In the genomic region with DNA sequence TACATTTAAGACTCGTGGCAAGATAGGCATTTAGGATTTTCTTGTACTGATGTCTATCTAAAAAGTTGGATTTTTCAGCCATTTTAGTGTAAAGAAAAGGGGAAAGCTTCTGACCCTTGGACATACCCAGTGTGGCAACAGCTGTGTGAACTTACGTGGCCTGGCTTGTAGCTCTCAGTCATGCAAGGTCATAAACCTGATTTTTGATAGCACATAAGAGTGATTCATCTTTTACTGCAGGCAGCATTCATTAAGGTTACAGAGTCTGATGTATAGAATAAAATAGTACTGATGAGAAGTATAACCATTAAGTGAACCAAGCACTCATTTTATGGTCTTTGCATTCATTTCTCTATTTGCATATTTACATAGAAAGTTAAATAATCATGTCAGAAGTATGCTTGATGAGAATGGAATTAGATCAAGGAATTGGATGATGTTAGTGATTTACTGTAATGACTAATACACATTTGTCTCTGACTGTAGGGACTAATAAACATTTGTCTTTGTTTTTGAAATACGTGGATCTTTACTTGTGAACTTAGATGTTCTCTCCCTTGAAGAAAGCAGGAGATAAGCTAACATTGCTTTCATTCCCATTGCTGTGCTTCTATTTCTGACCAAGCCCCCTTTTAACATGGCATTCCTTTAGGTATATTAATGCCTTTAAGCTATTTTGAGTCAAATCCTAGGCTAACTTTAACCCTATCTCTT, we compare ENCODE assay signal across 16 cellular contexts.
DNase-seq lines count a peak whose midpoint lies in the region; ATAC-seq and TF ChIP-seq lines count a peak whose summit lies in the region.
"Had no signal": no experiment of that assay in that cellular context is flagged by ENCODE, and none has a peak within 500 bp of the region (broad histone marks: within the 10 kb centered on the region; RNA-seq: fewer than 3 reads in every experiment).

No MANE protein-coding gene starts in this region.

- H3K4me1 Mint-ChIP-seq in WTC11 (peaks cover 37% of the 10 kb centered on the region), glutamatergic neuron (ENCODE audit: low read depth, unreplicated experiment) (peaks cover 4% of the 10 kb centered on the region)
- H3K4me1 Mint-ChIP-seq: immature natural killer cell had no signal

- no peaks in the 10 kb centered on the region for H3K36me3 ChIP-seq in cardiac muscle cell
- H3K36me3 ChIP-seq in right atrium auricular region, result no peaks in the 10 kb centered on the region
- peaks cover 41% of the 10 kb centered on the region for H3K36me3 ChIP-seq in iPS-20b (ENCODE audit: insufficient read depth, low read depth, low read length)
- H3K36me3 ChIP-seq: upper lobe of left lung had no signal

- H3K36me3 Mint-ChIP-seq in WTC11 (peaks cover 38% of the 10 kb centered on the region), glutamatergic neuron (ENCODE audit: unreplicated experiment) (no peaks in the 10 kb centered on the region)
- H3K36me3 Mint-ChIP-seq: immature natural killer cell had no signal

- H3K27me3 ChIP-seq in cardiac muscle cell (no peaks in the 10 kb centered on the region), right atrium auricular region (no peaks in the 10 kb centered on the region), iPS-20b (ENCODE audit: insufficient read depth, low read length) (no peaks in the 10 kb centered on the region)
- H3K27me3 ChIP-seq: upper lobe of left lung had no signal

- H3K4me3 Mint-ChIP-seq in WTC11, result no peak overlapping the region
- H3K4me3 Mint-ChIP-seq in glutamatergic neuron (ENCODE audit: unreplicated experiment), result no peak overlapping the region
- H3K4me3 Mint-ChIP-seq: activated T-cell treated with anti-CD3 and anti-CD28 coated beads, Interleukin-2, amount 50 U/mL, for 4 hours; immature natural killer cell; naive thymus-derived CD4-positive, alpha-beta T cell had no signal

- H3K4me1 ChIP-seq in cardiac muscle cell (ENCODE audit: low read depth) (peaks cover 18% of the 10 kb centered on the region), right atrium auricular region (no peaks in the 10 kb centered on the region), iPS-20b (ENCODE audit: insufficient read depth, low read length) (peaks cover 19% of the 10 kb centered on the region; the same call in 1 of the 2 replicates)
- H3K4me1 ChIP-seq: upper lobe of left lung had no signal

- H3K27ac ChIP-seq in cardiac muscle cell (peak overlapping the region; percentile 38), right atrium auricular region (no peak overlapping the region), iPS-20b (ENCODE audit: low read length) (peak overlapping the region; percentile 12)
- H3K27ac ChIP-seq: HL-60, upper lobe of left lung had no signal

- H3K9me3 ChIP-seq in cardiac muscle cell (ENCODE audit: low read depth) (no peaks in the 10 kb centered on the region), right atrium auricular region (no peaks in the 10 kb centered on the region), iPS-20b (ENCODE audit: insufficient read depth, low read depth, low read length) (peaks cover 6% of the 10 kb centered on the region; the same call in 1 of the 2 replicates)
- H3K9me3 ChIP-seq: upper lobe of left lung had no signal

- POLR2A ChIA-PET in WTC11 (lab: Charles Lee), result interaction anchor here (0.7 kb wide), 1 partner anchor 42 kb away, joined by 3 read pairs; no protein-coding TSS in a partner anchor

- H3K27ac Mint-ChIP-seq in WTC11, result peak overlapping the region; percentile 70
- H3K27ac Mint-ChIP-seq in glutamatergic neuron (ENCODE audit: unreplicated experiment), result no peak overlapping the region
- H3K27ac Mint-ChIP-seq: naive thymus-derived CD4-positive, alpha-beta T cell had no signal

- peak overlapping the region; percentile 25 for H3K9ac ChIP-seq in iPS-20b (ENCODE audit: low read depth, low read length)

- H3K9me3 Mint-ChIP-seq in WTC11, result peaks cover 12% of the 10 kb centered on the region
- no peaks in the 10 kb centered on the region for H3K9me3 Mint-ChIP-seq in glutamatergic neuron (ENCODE audit: unreplicated experiment)
- H3K9me3 Mint-ChIP-seq: activated T-cell treated with anti-CD3 and anti-CD28 coated beads, Interleukin-2, amount 50 U/mL, for 4 hours; immature natural killer cell; naive thymus-derived CD4-positive, alpha-beta T cell had no signal

- CTCF ChIA-PET in WTC11 (lab: Charles Lee), result interaction anchor here (0.6 to 1.8 kb wide), 3 partner anchors 47 to 516 kb away, joined by 3 to 7 read pairs (median 7); no protein-coding TSS in a partner anchor

- H3K27me3 Mint-ChIP-seq in WTC11 (ENCODE audit: low read depth) (no peaks in the 10 kb centered on the region), glutamatergic neuron (ENCODE audit: unreplicated experiment) (no peaks in the 10 kb centered on the region)
- H3K27me3 Mint-ChIP-seq: naive thymus-derived CD4-positive, alpha-beta T cell had no signal

- ATAC-seq in WTC11 (no peak), GM21423 (IDR thresholded peaks at IDR 0.05; ENCODE audit: unreplicated experiment) (no peak)
- ATAC-seq: activated T-cell treated with anti-CD3 and anti-CD28 coated beads, Interleukin-2, amount 50 U/mL, for 4 hours; naive thymus-derived CD4-positive, alpha-beta T cell had no signal

- H3K4me3 ChIP-seq in cardiac muscle cell, result no peak overlapping the region
- H3K4me3 ChIP-seq in right atrium auricular region, result no peak overlapping the region
- H3K4me3 ChIP-seq in iPS-20b (ENCODE audit: low read length), result no peak overlapping the region
- H3K4me3 ChIP-seq: upper lobe of left lung had no signal

- TF ChIP-seq CTCF in cardiac muscle cell (IDR thresholded peaks at IDR 0.05; ENCODE audit: low read depth, low read length), result no peak
- no peak for TF ChIP-seq CTCF in right atrium auricular region (IDR thresholded peaks at IDR 0.05)
- TF ChIP-seq CTCF in WTC11 (IDR thresholded peaks at IDR 0.05), result no peak
- TF ChIP-seq CTCF in glutamatergic neuron (IDR thresholded peaks at IDR 0.05; ENCODE audit: partially characterized antibody, unreplicated experiment), result no peak

- DNase-seq in cardiac muscle cell (ENCODE audit: low read depth in 1 of 2, low spot score in 1 of 2) (peak; percentile 25 to 29), right atrium auricular region (ENCODE audit: low spot score) (no peak), WTC11 (ENCODE audit: low spot score) (no peak), NOMO-1 (lab: John Stamatoyannopoulos, UW; ENCODE audit: unreplicated experiment in 2 of 2) (no peak), glutamatergic neuron (no peak), cerebellar cortex (ENCODE audit: low spot score) (no peak)
- DNase-seq: ACHN; activated CD4-positive, CD25-positive, alpha-beta regulatory T cell treated with anti-CD3 and anti-CD28 coated beads, Interleukin-2, amount 50 U/mL, for 72 hours; activated T-cell treated with anti-CD3 and anti-CD28 coated beads, Interleukin-2, amount 50 U/mL, for 4 hours; immature natural killer cell; naive thymus-derived CD4-positive, alpha-beta T cell; NCI-H1092 treated with DMSO at 0.1 percent for 48 hours; upper lobe of left lung had no signal

TF ChIP-seq in WTC11, 78 proteins besides CTCF, POLR2A, EP300 and RAD21:
- no peak for TF ChIP-seq GABPB1 (CRISPR knock-in tag; IDR thresholded peaks at IDR 0.05)
- TF ChIP-seq NR3C1 (CRISPR knock-in tag; conservative IDR thresholded peaks at IDR 0.05; ENCODE audit: low read depth), result no peak
- TF ChIP-seq, protein P1, sequence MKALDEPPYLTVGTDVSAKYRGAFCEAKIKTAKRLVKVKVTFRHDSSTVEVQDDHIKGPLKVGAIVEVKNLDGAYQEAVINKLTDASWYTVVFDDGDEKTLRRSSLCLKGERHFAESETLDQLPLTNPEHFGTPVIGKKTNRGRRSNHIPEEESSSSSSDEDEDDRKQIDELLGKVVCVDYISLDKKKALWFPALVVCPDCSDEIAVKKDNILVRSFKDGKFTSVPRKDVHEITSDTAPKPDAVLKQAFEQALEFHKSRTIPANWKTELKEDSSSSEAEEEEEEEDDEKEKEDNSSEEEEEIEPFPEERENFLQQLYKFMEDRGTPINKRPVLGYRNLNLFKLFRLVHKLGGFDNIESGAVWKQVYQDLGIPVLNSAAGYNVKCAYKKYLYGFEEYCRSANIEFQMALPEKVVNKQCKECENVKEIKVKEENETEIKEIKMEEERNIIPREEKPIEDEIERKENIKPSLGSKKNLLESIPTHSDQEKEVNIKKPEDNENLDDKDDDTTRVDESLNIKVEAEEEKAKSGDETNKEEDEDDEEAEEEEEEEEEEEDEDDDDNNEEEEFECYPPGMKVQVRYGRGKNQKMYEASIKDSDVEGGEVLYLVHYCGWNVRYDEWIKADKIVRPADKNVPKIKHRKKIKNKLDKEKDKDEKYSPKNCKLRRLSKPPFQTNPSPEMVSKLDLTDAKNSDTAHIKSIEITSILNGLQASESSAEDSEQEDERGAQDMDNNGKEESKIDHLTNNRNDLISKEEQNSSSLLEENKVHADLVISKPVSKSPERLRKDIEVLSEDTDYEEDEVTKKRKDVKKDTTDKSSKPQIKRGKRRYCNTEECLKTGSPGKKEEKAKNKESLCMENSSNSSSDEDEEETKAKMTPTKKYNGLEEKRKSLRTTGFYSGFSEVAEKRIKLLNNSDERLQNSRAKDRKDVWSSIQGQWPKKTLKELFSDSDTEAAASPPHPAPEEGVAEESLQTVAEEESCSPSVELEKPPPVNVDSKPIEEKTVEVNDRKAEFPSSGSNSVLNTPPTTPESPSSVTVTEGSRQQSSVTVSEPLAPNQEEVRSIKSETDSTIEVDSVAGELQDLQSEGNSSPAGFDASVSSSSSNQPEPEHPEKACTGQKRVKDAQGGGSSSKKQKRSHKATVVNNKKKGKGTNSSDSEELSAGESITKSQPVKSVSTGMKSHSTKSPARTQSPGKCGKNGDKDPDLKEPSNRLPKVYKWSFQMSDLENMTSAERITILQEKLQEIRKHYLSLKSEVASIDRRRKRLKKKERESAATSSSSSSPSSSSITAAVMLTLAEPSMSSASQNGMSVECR (CRISPR knock-in tag; IDR thresholded peaks at IDR 0.05; ENCODE audit: borderline replicate concordance), result no peak
- TF ChIP-seq, protein P2, sequence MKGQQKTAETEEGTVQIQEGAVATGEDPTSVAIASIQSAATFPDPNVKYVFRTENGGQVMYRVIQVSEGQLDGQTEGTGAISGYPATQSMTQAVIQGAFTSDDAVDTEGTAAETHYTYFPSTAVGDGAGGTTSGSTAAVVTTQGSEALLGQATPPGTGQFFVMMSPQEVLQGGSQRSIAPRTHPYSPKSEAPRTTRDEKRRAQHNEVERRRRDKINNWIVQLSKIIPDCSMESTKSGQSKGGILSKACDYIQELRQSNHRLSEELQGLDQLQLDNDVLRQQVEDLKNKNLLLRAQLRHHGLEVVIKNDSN (CRISPR knock-in tag; IDR thresholded peaks at IDR 0.05), result no peak

Comparison
In these comparisons a context has a peak if more than half of its experiments do, and no peak if none do; other contexts are left out.
1. DNase-seq: peak in cardiac muscle cell (2 of 2); none in right atrium auricular region (single experiment), WTC11 (single experiment), NOMO-1 (0 of 2), glutamatergic neuron (single experiment) and cerebellar cortex (single experiment).
2. H3K27ac ChIP-seq: peak in cardiac muscle cell (single experiment) and iPS-20b (single experiment); none in right atrium auricular region (0 of 2).